ENCODE assay signal across 11 cellular contexts in genomic region chr1:91559046-91559750, GRCh38.
"Had no signal": no experiment of that assay in that cellular context is flagged by ENCODE, and none has a peak within 500 bp of the region (broad histone marks: within the 10 kb centered on the region; RNA-seq: fewer than 3 reads in every experiment).

No MANE protein-coding gene starts in this region.

- H3K9ac ChIP-seq: parathyroid adenoma had no signal

- H3K4me1 ChIP-seq: parathyroid adenoma had no signal

- ATAC-seq: heart left ventricle; left ventricle myocardium superior; SK-N-SH treated with all-trans-retinoic acid at 6 μM for 48 hours; stimulated activated naive CD8-positive, alpha-beta T cell treated with anti-CD3 and anti-CD28 coated beads, Interleukin-15, Interleukin-2, amounts not matched to agents 100 U/mL and 50 U/mL, for 24 hours had no signal

- DNase-seq: activated effector memory CD4-positive, alpha-beta T cell treated with anti-CD3 and anti-CD28 coated beads, Interleukin-2, amount 50 U/mL, for 16 hours; activated T-cell treated with anti-CD3 and anti-CD28 coated beads, Interleukin-2, amount 50 U/mL, for 1 hour; heart left ventricle; left ventricle myocardium superior; mesendoderm; stimulated activated CD4-positive, alpha-beta T cell treated with anti-CD3 and anti-CD28 coated beads, Interleukin-4, amount 100 ng/mL, for 1 hour; stimulated activated CD8-positive, alpha-beta memory T cell treated with anti-CD3 and anti-CD28 coated beads, Interleukin-4, amount 100 ng/mL, for 48 hours; stimulated activated naive CD8-positive, alpha-beta T cell treated with anti-CD3 and anti-CD28 coated beads, Interleukin-15, Interleukin-2, amounts not matched to agents 100 U/mL and 50 U/mL, for 24 hours had no signal

- H2AFZ ChIP-seq: parathyroid adenoma had no signal

- H3K36me3 ChIP-seq: heart left ventricle, thoracic aorta had no signal

- H3K27me3 ChIP-seq: heart left ventricle had no signal

- H3K27ac ChIP-seq: heart left ventricle, parathyroid adenoma, thoracic aorta had no signal

- H3K4me3 ChIP-seq: heart left ventricle, thoracic aorta had no signal

- H3K9me3 ChIP-seq: thoracic aorta had no signal

- H3K79me2 ChIP-seq: parathyroid adenoma had no signal
